ENCODE assay signal across 8 cellular contexts in the genomic region with DNA sequence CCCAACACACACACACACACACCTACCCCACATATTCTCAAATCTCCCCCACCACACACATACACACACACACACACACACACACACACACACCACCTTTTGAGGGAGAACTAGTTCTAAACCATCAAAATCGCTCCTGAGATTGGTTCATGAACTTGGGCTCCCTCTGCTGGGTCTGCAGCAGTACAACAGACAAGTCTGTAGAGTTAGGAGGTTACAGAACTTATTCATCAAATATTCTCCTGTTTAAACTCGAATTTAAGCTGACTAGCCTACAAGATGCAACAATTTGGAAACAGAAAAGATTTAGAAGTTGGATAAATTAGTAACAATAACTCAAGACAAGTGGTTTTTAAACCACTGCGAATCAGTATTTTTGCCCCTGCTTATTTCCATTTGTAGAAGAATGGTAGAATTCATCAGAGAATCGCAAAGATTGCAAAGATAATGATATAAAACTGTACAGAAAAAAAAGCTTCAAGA.
DNase-seq lines count a peak whose midpoint lies in the region; ATAC-seq and TF ChIP-seq lines count a peak whose summit lies in the region.

No MANE protein-coding gene starts in this region.

- TF ChIP-seq CTCF in AG04449 (IDR thresholded peaks at IDR 0.05; ENCODE audit: insufficient read depth, low read length, missing control alignments) (peak; percentile 79), GM12864 (IDR thresholded peaks at IDR 0.05; ENCODE audit: low read depth, low read length, missing control alignments) (peak; percentile 75), epithelial cell of proximal tubule (conservative IDR thresholded peaks at IDR 0.05; ENCODE audit: low read depth, low read length) (peak; percentile 85)

- POLR2A ChIA-PET in AG04449 (lab: Yijun Ruan, JAX): no interaction called here

- ATAC-seq in HG02623 (IDR thresholded peaks at IDR 0.05; ENCODE audit: unreplicated experiment): peak; percentile 94

- CTCF ChIA-PET in AG04449 (lab: Yijun Ruan, JAX): interaction anchor here (0.7 to 1.5 kb wide), 6 partner anchors 10 to 116 kb away, joined by 3 to 6 read pairs (median 4); no protein-coding TSS in a partner anchor

- H3K4me3 ChIP-seq in AG04449 (ENCODE audit: low read depth, low read length): no peak overlapping the region
- H3K4me3 ChIP-seq in GM12864 (ENCODE audit: low read depth, low read length): no peak overlapping the region
- H3K4me3 ChIP-seq in epithelial cell of proximal tubule (ENCODE audit: low read depth, low read length): no peak overlapping the region

- DNase-seq in AG04449 (ENCODE audit: low read depth, low spot score) (peak; percentile 5), GM12864 (ENCODE audit: low read depth) (peak; percentile 12), NCI-H2029 (lab: John Stamatoyannopoulos, UW) (peak; percentile 4), epithelial cell of proximal tubule (ENCODE audit: low read depth) (peak; percentile 9), occipital lobe (lab: John Stamatoyannopoulos, UW) (peak; percentile 13), cortex of kidney (lab: John Stamatoyannopoulos, UW) (no peak)
- DNase-seq in activated CD4-positive, CD25-positive, alpha-beta regulatory T cell treated with anti-CD3 and anti-CD28 coated beads, Interleukin-2, amount 50 U/mL, for 72 hours: peak; percentile 31
